ENCODE assay signal across 9 cellular contexts in the genomic region with DNA sequence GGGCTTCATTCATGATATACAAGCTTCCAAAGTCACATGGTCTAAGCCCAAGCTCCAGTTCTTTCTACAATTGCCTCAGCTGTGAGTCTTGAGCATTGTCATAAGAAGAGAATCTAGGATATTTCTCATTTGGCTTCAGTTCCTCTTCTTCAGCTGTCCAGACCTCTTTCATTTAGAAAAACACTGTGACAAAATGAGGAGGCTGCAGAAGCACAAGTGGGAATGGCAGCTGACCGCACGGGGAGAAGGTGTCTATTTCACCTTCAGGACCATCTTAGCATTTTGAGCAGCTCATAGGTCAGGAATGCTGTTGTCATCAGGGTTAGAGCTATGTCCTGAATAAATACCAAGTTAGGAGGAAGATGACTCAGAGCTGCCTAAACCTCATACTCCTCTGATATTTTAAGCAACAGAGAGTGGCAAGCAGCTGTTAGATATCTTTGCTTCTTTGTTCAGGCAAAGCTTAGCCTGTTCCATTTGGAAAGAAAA.
DNase-seq lines count a peak whose midpoint lies in the region; ATAC-seq and FAIRE-seq lines count a peak whose summit lies in the region.
"Had no signal": no experiment of that assay in that cellular context is flagged by ENCODE, and none has a peak within 500 bp of the region (broad histone marks: within the 10 kb centered on the region; RNA-seq: fewer than 3 reads in every experiment).

No MANE protein-coding gene starts in this region.

- H3K27ac Mint-ChIP-seq in activated CD8-positive, alpha-beta T cell treated with anti-CD3 and anti-CD28 coated beads, Interleukin-2, amount 10 ng/mL, durations not matched to agents 7 days and 5 days: peak overlapping the region; percentile 49
- H3K27ac Mint-ChIP-seq: activated B cell treated with CpG ODN at 0.5 μM for 24 hours had no signal

- no peak overlapping the region for H3K4me3 Mint-ChIP-seq in activated CD8-positive, alpha-beta T cell treated with anti-CD3 and anti-CD28 coated beads, Interleukin-2, amount 10 ng/mL, durations not matched to agents 7 days and 5 days
- H3K4me3 Mint-ChIP-seq: activated B cell treated with CpG ODN at 0.5 μM for 24 hours had no signal

- CTCF ChIA-PET in activated CD8-positive, alpha-beta T cell treated with anti-CD3 and anti-CD28 coated beads, Interleukin-2, amount 10 ng/mL, durations not matched to agents 7 days and 5 days (lab: Charles Lee): no interaction called here

- no peaks in the 10 kb centered on the region for H3K36me3 Mint-ChIP-seq in activated CD8-positive, alpha-beta T cell treated with anti-CD3 and anti-CD28 coated beads, Interleukin-2, amount 10 ng/mL, durations not matched to agents 7 days and 5 days (ENCODE audit: low read depth)

- peak; percentile 97 for FAIRE-seq in HTR-8/SVneo (lab: Jason Lieb, UNC)

- peak; percentile 92 for ATAC-seq in GM21717 (IDR thresholded peaks at IDR 0.05; ENCODE audit: unreplicated experiment)
- ATAC-seq in activated CD8-positive, alpha-beta T cell treated with anti-CD3 and anti-CD28 coated beads, Interleukin-2, amount 10 ng/mL, durations not matched to agents 7 days and 5 days: peak; percentile 42

- DNase-seq in GM04503 (ENCODE audit: low read depth) (peak; percentile 98), HTR-8/SVneo (ENCODE audit: insufficient read length, low spot score) (peak; percentile 54), glomerular visceral epithelial cell (ENCODE audit: extremely low spot score) (peak; percentile 98), putamen (ENCODE audit: low spot score) (peak; percentile 29), ureter (ENCODE audit: low spot score) (no peak)
- no peak for DNase-seq in activated CD8-positive, alpha-beta T cell treated with anti-CD3 and anti-CD28 coated beads, Interleukin-2, amount 10 ng/mL, durations not matched to agents 7 days and 5 days
- no peak for DNase-seq in stimulated activated CD4-positive, alpha-beta T cell treated with anti-CD3 and anti-CD28 coated beads, Interleukin-4, amount 100 ng/mL, for 1 hour
- DNase-seq: activated B cell treated with CpG ODN at 0.5 μM for 24 hours had no signal

- no peaks in the 10 kb centered on the region for H3K27me3 Mint-ChIP-seq in activated CD8-positive, alpha-beta T cell treated with anti-CD3 and anti-CD28 coated beads, Interleukin-2, amount 10 ng/mL, durations not matched to agents 7 days and 5 days (ENCODE audit: low read depth)
- H3K27me3 Mint-ChIP-seq: activated B cell treated with CpG ODN at 0.5 μM for 24 hours had no signal

- POLR2A ChIA-PET in activated CD8-positive, alpha-beta T cell treated with anti-CD3 and anti-CD28 coated beads, Interleukin-2, amount 10 ng/mL, durations not matched to agents 7 days and 5 days (lab: Charles Lee): no interaction called here

- no peaks in the 10 kb centered on the region for H3K9me3 Mint-ChIP-seq in activated CD8-positive, alpha-beta T cell treated with anti-CD3 and anti-CD28 coated beads, Interleukin-2, amount 10 ng/mL, durations not matched to agents 7 days and 5 days (ENCODE audit: insufficient read depth)
- H3K9me3 Mint-ChIP-seq: activated B cell treated with CpG ODN at 0.5 μM for 24 hours had no signal

- H3K4me1 Mint-ChIP-seq in activated CD8-positive, alpha-beta T cell treated with anti-CD3 and anti-CD28 coated beads, Interleukin-2, amount 10 ng/mL, durations not matched to agents 7 days and 5 days (ENCODE audit: low read depth): peaks cover 12% of the 10 kb centered on the region
- H3K4me1 Mint-ChIP-seq: activated B cell treated with CpG ODN at 0.5 μM for 24 hours had no signal

Comparison
In these comparisons a context has a peak if more than half of its experiments do, and no peak if none do; other contexts are left out.
1. DNase-seq: peak in GM04503 (single experiment), HTR-8/SVneo (single experiment), glomerular visceral epithelial cell (single experiment) and putamen (single experiment); none in activated CD8-positive, alpha-beta T cell treated with anti-CD3 and anti-CD28 coated beads, Interleukin-2, amount 10 ng/mL, durations not matched to agents 7 days and 5 days (single experiment), ureter (single experiment) and stimulated activated CD4-positive, alpha-beta T cell treated with anti-CD3 and anti-CD28 coated beads, Interleukin-4, amount 100 ng/mL, for 1 hour (single experiment).